ENCODE assay signal across 7 cellular contexts in the genomic region with DNA sequence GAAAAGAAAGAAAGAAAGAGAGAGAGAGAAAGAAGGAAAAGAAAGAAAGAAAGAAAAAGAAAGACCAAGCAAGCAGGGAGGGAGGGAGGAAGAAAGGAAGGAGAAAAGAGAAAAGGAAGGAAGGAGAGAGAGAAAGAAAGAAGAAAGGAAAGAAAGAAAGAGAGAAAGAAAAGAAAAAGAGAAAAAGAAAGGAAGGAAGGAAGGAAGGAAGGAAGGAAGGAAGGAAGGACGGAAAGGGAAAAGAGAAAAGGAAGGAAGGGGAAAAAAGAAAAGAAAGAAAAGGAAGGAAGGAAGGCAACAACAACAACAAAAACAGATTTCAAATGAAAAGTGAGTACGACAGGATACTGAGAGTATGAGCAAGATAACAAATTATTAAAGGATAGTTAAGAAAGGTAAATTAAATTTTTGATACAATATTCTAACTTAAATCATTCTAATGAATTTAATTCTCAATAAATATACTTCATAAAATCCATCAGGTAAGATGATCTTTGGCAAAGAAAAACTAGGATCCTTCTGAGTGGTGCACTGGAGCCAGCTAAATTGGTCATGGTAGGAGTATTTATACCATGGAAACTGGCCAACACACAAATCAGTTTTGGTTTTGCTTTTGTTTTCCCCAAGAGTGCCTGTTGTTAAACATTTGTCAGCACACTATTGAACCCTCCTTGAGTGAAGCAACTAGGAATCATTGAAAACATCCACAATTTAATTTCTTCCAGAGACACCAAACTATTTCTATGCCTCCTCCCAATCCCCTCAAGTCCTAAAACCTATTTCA. TPM values are rescaled to one million over a fixed set of nuclear protein-coding genes. Genes with fewer than 3 reads are reported as not detected.
DNase-seq lines count a peak whose midpoint lies in the region; ATAC-seq, FAIRE-seq and TF ChIP-seq lines count a peak whose summit lies in the region.

No MANE protein-coding gene starts in this region.

- CTCF ChIA-PET in K562 (lab: Yijun Ruan, JAX; ENCODE audit: low intra/inter-chr PET ratio), result no interaction called here

- POLR2A ChIA-PET in K562 (lab: Yijun Ruan, JAX), result interaction anchor here (1.2 kb wide), 1 partner anchor 14 kb away, joined by 3 read pairs; no protein-coding TSS in a partner anchor

- H3K79me2 ChIP-seq in GM23338 (replicated peaks; ENCODE audit: insufficient read depth), result no peaks in the 10 kb centered on the region
- no peaks in the 10 kb centered on the region for H3K79me2 ChIP-seq in K562 (ENCODE audit: control insufficient read depth, insufficient read depth, low read length)

- H2AFZ ChIP-seq in GM23338, result peak overlapping the region; percentile 72; the same call in 1 of the 2 replicates
- no peak overlapping the region for H2AFZ ChIP-seq in K562 (ENCODE audit: low read depth, low read length)

- H3K4me1 ChIP-seq in GM23338 (ENCODE audit: insufficient read depth) (peaks cover 6% of the 10 kb centered on the region; the same call in 1 of the 2 replicates), K562 (replicated peaks in 1 of 2; ENCODE audit: control insufficient read depth in 2 of 2, insufficient read depth in 2 of 2, low read length in 2 of 2) (no peaks in the 10 kb centered on the region)

- intact Hi-C loops in K562 (cut with micrococcal nuclease), result no loop called here

- H3K27me3 Mint-ChIP-seq in GM23338 (ENCODE audit: insufficient read depth, low read depth, poor library complexity), result peaks cover 1% of the 10 kb centered on the region

- H3K4me3 ChIP-seq in GM23338 (no peak overlapping the region), MG63 (no peak overlapping the region), K562 (no peak overlapping the region)

- H4K20me1 ChIP-seq in GM23338 (replicated peaks; ENCODE audit: insufficient read depth) (no peaks in the 10 kb centered on the region), K562 (replicated peaks; ENCODE audit: control insufficient read depth, insufficient read depth, low read length) (no peaks in the 10 kb centered on the region)

- WGBS in K562 (ENCODE audit: insufficient coverage, low coverage, missing lambda C conversion rate), result 0% methylated on average over 2 of the region's 2 CpGs

- H3K9me3 ChIP-seq in MG63 (no peaks in the 10 kb centered on the region), K562 (replicated peaks; ENCODE audit: control insufficient read depth, insufficient read depth, low read depth, low read length) (no peaks in the 10 kb centered on the region)

- no peak for TF ChIP-seq CTCF in GM23338 (conservative IDR thresholded peaks at IDR 0.05; ENCODE audit: low read depth in 2 of 2)
- no peak for TF ChIP-seq CTCF in K562 (IDR thresholded peaks at IDR 0.05 in 2 of 3, conservative IDR thresholded peaks at IDR 0.05 in 1 of 3; ENCODE audit: insufficient read depth in 2 of 3, low read depth in 1 of 3, low read length in 3 of 3)

- FAIRE-seq in GM12891 (lab: Jason Lieb, UNC) (peak; percentile 33), K562 (lab: Jason Lieb, UNC) (no peak)

- H3K4me1 Mint-ChIP-seq in GM23338, result peaks cover 7% of the 10 kb centered on the region

- peak; percentile 4 for DNase-seq in GM12891 (ENCODE audit: insufficient read length, low spot score)
- no peak for DNase-seq in GM23338 (ENCODE audit: low spot score)
- peak; percentile 9 for DNase-seq in MG63
- no peak for DNase-seq in K562 (ENCODE audit: extremely low read depth in 1 of 4, low spot score in 3 of 4)
- peak; percentile 74 for DNase-seq in myocyte (ENCODE audit: low read depth)
- DNase-seq in cerebellar nuclear complex (lab: John Stamatoyannopoulos, UW), result no peak
- DNase-seq in middle frontal gyrus (ENCODE audit: extremely low spot score, low spot score), result no peak

- H3K9ac ChIP-seq in K562 (ENCODE audit: insufficient read depth in 1 of 2, low read depth in 2 of 2, low read length in 2 of 2), result no peak overlapping the region

- TF ChIP-seq POLR2A in GM12891 (IDR thresholded peaks at IDR 0.05; ENCODE audit: low read depth, low read length), result no peak
- no peak for TF ChIP-seq POLR2A in K562 (conservative IDR thresholded peaks at IDR 0.05)

- TF ChIP-seq EP300 in K562 (IDR thresholded peaks at IDR 0.05; ENCODE audit: low read length), result no peak

- no peak overlapping the region for H3K27ac Mint-ChIP-seq in GM23338

- H3K27ac ChIP-seq in GM23338 (ENCODE audit: low read depth) (no peak overlapping the region), K562 (ENCODE audit: extremely low read depth, low read depth, low read length) (no peak overlapping the region)

- BruUV-seq in K562 (replicated peaks; lab: Mats Ljungman, UMichigan), result no TSS peak

- no peaks in the 10 kb centered on the region for H3K9me1 ChIP-seq in K562 (ENCODE audit: control insufficient read depth, insufficient read depth, low read length)

- H3K9me3 Mint-ChIP-seq in GM23338, result 0 out of 3 replicates have a peak, but pooled peaks cover 2% of the 10 kb centered on the region

- TF ChIP-seq RAD21 in K562 (CRISPR knock-in tag; conservative IDR thresholded peaks at IDR 0.05 in 1 of 2, IDR thresholded peaks at IDR 0.05 in 1 of 2), result no peak

- H3K4me3 Mint-ChIP-seq in GM23338, result no peak overlapping the region

- no peaks in the 10 kb centered on the region for H3K36me3 ChIP-seq in GM23338 (ENCODE audit: insufficient read depth)
- no peaks in the 10 kb centered on the region for H3K36me3 ChIP-seq in MG63
- H3K36me3 ChIP-seq in K562 (ENCODE audit: control insufficient read depth, insufficient read depth, low read length), result no peaks in the 10 kb centered on the region

- ATAC-seq in GM23338 (no peak), K562 (no peak)

- no peak overlapping the region for H3K4me2 ChIP-seq in GM23338
- no peak overlapping the region for H3K4me2 ChIP-seq in K562 (ENCODE audit: insufficient read depth, low read length)

- peaks cover 2% of the 10 kb centered on the region; the same call in 1 of the 3 replicates for H3K36me3 Mint-ChIP-seq in GM23338 (ENCODE audit: low read depth)

- in situ Hi-C loops in K562 (cut with MboI), result no loop called here

- no peaks in the 10 kb centered on the region for H3F3A ChIP-seq in GM23338 (replicated peaks; ENCODE audit: low read depth)

- H3K9me2 ChIP-seq in GM23338 (ENCODE audit: insufficient read depth), result no peaks in the 10 kb centered on the region

- H3K27me3 ChIP-seq in GM23338 (ENCODE audit: insufficient read depth) (no peaks in the 10 kb centered on the region), MG63 (no peaks in the 10 kb centered on the region), K562 (ENCODE audit: control insufficient read depth in 2 of 2, insufficient read depth in 2 of 2, low read length in 2 of 2) (no peaks in the 10 kb centered on the region)

TF ChIP-seq in GM12891, 5 proteins besides CTCF, POLR2A, EP300 and RAD21:
- TF ChIP-seq SPI1 (IDR thresholded peaks at IDR 0.05; ENCODE audit: low read depth, low read length) (no peak), TAF1 (IDR thresholded peaks at IDR 0.05; ENCODE audit: low read depth, low read length) (no peak), POU2F2 (IDR thresholded peaks at IDR 0.05; ENCODE audit: low read depth, low read length) (no peak), PAX5 (IDR thresholded peaks at IDR 0.05; ENCODE audit: insufficient read depth, low read length, severe bottlenecking) (no peak), POLR2AphosphoS5 (IDR thresholded peaks at IDR 0.05; ENCODE audit: low read depth, low read length) (no peak)

TF ChIP-seq in GM23338, 12 proteins besides CTCF, POLR2A, EP300 and RAD21:
- no peak for TF ChIP-seq EZH2 (IDR thresholded peaks at IDR 0.05; ENCODE audit: low read depth, unreplicated experiment)
- no peak for TF ChIP-seq ZNF331 (CRISPR knock-in tag; IDR thresholded peaks at IDR 0.05; ENCODE audit: low read depth)

TF ChIP-seq in K562, 482 proteins besides CTCF, POLR2A, EP300 and RAD21 (continues in another document):
- TF ChIP-seq ARHGAP35 (IDR thresholded peaks at IDR 0.05; ENCODE audit: partially characterized antibody) (no peak), TAF15 (IDR thresholded peaks at IDR 0.05; ENCODE audit: low read depth, low read length) (no peak), PTBP1 (IDR thresholded peaks at IDR 0.05; ENCODE audit: low read depth, low read length) (no peak)
- TF ChIP-seq, protein P1, sequence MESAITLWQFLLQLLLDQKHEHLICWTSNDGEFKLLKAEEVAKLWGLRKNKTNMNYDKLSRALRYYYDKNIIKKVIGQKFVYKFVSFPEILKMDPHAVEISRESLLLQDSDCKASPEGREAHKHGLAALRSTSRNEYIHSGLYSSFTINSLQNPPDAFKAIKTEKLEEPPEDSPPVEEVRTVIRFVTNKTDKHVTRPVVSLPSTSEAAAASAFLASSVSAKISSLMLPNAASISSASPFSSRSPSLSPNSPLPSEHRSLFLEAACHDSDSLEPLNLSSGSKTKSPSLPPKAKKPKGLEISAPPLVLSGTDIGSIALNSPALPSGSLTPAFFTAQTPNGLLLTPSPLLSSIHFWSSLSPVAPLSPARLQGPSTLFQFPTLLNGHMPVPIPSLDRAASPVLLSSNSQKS (CRISPR knock-in tag; IDR thresholded peaks at IDR 0.05), result no peak

RNA-seq across cellular contexts. Expression of a gene that starts 56.1 kb away (rescaled TPM):
- polyA plus RNA-seq in GM12891 (2012; ENCODE audit: low read depth, missing spikeins), result 10.7 TPM
- total RNA-seq in GM23338 (2014; rRNA removed; shearing (Covaris generic)), result 30.4 and 34.1 TPM in 2 replicates
- polyA plus RNA-seq in GM23338 (2016; fragmentation: Nextera tagmentation; extraction: Ambion mirVana) (6.9 and 7.1 TPM in 2 replicates), K562 (2011; rRNA removed) (12.5 TPM in 2 replicates), K562 (2014; fragmentation: Illumina TruSeq; extraction: Trizol) (7.5 and 7.9 TPM in 2 replicates), K562 (2014; fragmentation: Nextera tagmentation; extraction: Ambion mirVana) (1 to 10 TPM; 1.7 to 1.8 TPM), K562 (2014; rRNA removed) (7.8 and 8.9 TPM in 2 replicates)
- total RNA-seq in MG63 (2014; rRNA removed; shearing (Covaris generic); ENCODE audit: low replicate concordance), result 16.5 and 23.1 TPM in 2 replicates
- total RNA-seq in K562 (2011; cell fraction: chromatin; rRNA removed; ENCODE audit: low replicate concordance), result 15.4 and 18.1 TPM in 2 replicates
- 7.0 and 8.2 TPM in 2 replicates for total RNA-seq in K562 (2011; cell fraction: nucleolus; rRNA removed)
- 12.1 and 19.5 TPM in 2 replicates for total RNA-seq in K562 (2011; cell fraction: nucleoplasm; rRNA removed)
- total RNA-seq in K562 (2014; rRNA removed) (8.9 and 9.3 TPM in 2 replicates), K562 (2014; rRNA removed; fragmentation: Illumina TruSeq; extraction: Trizol) (7.7 and 8.3 TPM in 2 replicates), K562 (2015; rRNA removed; fragmentation: Illumina TruSeq; extraction: Trizol) (7.6 and 8.4 TPM in 2 replicates), K562 (2021) (15.1 and 15.4 TPM in 2 replicates), myocyte (69.5 and 89.0 TPM in 2 replicates)
- 8.7 and 10.3 TPM in 2 replicates for polyA plus RNA-seq in K562 (2011; cell fraction: cytosol; rRNA removed)
- polyA plus RNA-seq in K562 (2011; cell fraction: nucleus; rRNA removed), result 11.8 and 13.0 TPM in 2 replicates
- polyA plus RNA-seq in K562 (2012), result 4.8 and 6.6 TPM in 2 replicates
- polyA minus RNA-seq in K562 (2011; rRNA and poly(A)+ RNA removed), result 30.0 and 36.5 TPM in 2 replicates
- polyA minus RNA-seq in K562 (2011; cell fraction: cytosol; rRNA and poly(A)+ RNA removed), result 11.6 and 14.4 TPM in 2 replicates
- polyA minus RNA-seq in K562 (2011; cell fraction: nucleus; rRNA and poly(A)+ RNA removed), result 10.8 and 18.7 TPM in 2 replicates
- 26.4 TPM for polyA plus RNA-seq in myocyte (2012)

Comparison
In these comparisons a context has a peak if more than half of its experiments do, and no peak if none do; other contexts are left out.
1. DNase-seq: peak in GM12891 (single experiment), MG63 (single experiment) and myocyte (single experiment); none in GM23338 (single experiment), K562 (0 of 4), cerebellar nuclear complex (0 of 2) and middle frontal gyrus (single experiment).